ENCODE assay signal across 18 cellular contexts in genomic region chr19:37306383-37306963, GRCh38.
"Had no signal": no experiment of that assay in that cellular context is flagged by ENCODE, and none has a peak within 500 bp of the region (broad histone marks: within the 10 kb centered on the region; RNA-seq: fewer than 3 reads in every experiment).

No MANE protein-coding gene starts in this region.

- H3K9me3 ChIP-seq: SK-N-SH had no signal

- DNase-seq: IMR-90, Kasumi-1, MM.1S, NCI-H1092 treated with DMSO at 0.1 percent for 48 hours, NCI-H1436 treated with DMSO at 0.1 percent for 48 hours, NCI-H1694, NCI-H187 treated with DMSO at 0.1 percent for 48 hours, NCI-H2081, NCI-H2107, NCI-H2227 treated with DMSO at 0.1 percent for 48 hours, NCI-H524, NCI-H526 treated with DMSO at 0.1 percent for 48 hours, NCI-H748 treated with DMSO at 0.1 percent for 48 hours, SHP77, SK-N-SH, SW 1271 had no signal

- H3K27ac ChIP-seq: KMS-11, RWPE1 had no signal
